In the genomic region with DNA sequence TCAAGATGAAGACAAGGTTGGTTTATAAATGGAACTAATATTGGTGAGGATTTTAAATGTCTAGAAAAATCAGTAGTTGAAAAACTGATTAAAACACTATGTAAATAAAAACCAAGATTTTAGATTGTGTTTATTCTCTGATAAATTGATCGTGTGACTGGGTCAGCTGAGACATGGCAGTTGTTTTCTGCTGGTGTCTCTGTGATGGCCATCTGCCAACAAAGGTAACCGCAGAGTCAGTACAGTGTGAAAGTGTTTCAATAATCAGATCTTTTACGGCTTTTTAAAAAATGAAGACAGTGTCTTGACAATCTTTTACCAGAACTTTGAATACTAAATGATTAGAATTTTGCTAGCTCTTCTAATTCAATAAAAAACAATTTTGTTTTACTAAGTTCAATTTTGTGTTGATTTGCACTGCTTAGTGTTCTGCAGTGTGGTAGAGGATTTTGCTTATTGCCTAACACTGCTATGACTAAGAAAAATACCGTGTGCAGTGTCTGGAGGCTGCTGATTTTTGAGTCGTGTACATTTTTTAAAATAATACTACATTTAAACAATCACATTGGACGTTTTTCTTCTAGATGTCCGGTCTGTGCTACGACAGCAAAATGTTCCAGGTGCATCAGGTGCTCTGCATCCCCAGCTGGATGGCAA, we compare ENCODE assay signal across 9 cellular contexts. TPM values are rescaled to one million over a fixed set of nuclear protein-coding genes. Genes with fewer than 3 reads are reported as not detected.
DNase-seq lines count a peak whose midpoint lies in the region; ATAC-seq and TF ChIP-seq lines count a peak whose summit lies in the region.
"Had no signal": no experiment of that assay in that cellular context is flagged by ENCODE, and none has a peak within 500 bp of the region (broad histone marks: within the 10 kb centered on the region; RNA-seq: fewer than 3 reads in every experiment).

No MANE protein-coding gene starts in this region.

- no peak for TF ChIP-seq CTCF in RWPE2 (IDR thresholded peaks at IDR 0.05; ENCODE audit: poor library complexity, severe bottlenecking)
- no peak for TF ChIP-seq CTCF in astrocyte of the spinal cord (IDR thresholded peaks at IDR 0.05; ENCODE audit: low read depth, low read length)

- H3K36me3 ChIP-seq in RWPE2 (ENCODE audit: low read depth): peaks cover 15% of the 10 kb centered on the region

- peaks cover 29% of the 10 kb centered on the region for H3K36me3 Mint-ChIP-seq in natural killer cell treated with Interleukin-12 subunit alpha and Interleukin-12 subunit beta and Interleukin-15 and Interleukin-18, amount 100 ng/mL, for 72 hours

- H3K9me3 Mint-ChIP-seq in natural killer cell treated with Interleukin-12 subunit alpha and Interleukin-12 subunit beta and Interleukin-15 and Interleukin-18, amount 100 ng/mL, for 72 hours: no peaks in the 10 kb centered on the region

- peak overlapping the region in 1 of 2 donors; percentile 45 for H3K27ac Mint-ChIP-seq in natural killer cell treated with Interleukin-12 subunit alpha and Interleukin-12 subunit beta and Interleukin-15 and Interleukin-18, amount 100 ng/mL, for 72 hours

- peaks cover 5 to 6% of the 10 kb centered on the region in 2 donors for H3K27me3 Mint-ChIP-seq in natural killer cell treated with Interleukin-12 subunit alpha and Interleukin-12 subunit beta and Interleukin-15 and Interleukin-18, amount 100 ng/mL, for 72 hours

- peaks cover 36 to 48% of the 10 kb centered on the region in 2 donors for H3K4me1 Mint-ChIP-seq in natural killer cell treated with Interleukin-12 subunit alpha and Interleukin-12 subunit beta and Interleukin-15 and Interleukin-18, amount 100 ng/mL, for 72 hours (ENCODE audit: low read depth in 2 of 2)

- H3K4me3 Mint-ChIP-seq in natural killer cell treated with Interleukin-12 subunit alpha and Interleukin-12 subunit beta and Interleukin-15 and Interleukin-18, amount 100 ng/mL, for 72 hours: peak overlapping the region; percentile 69

- no peak overlapping the region for H3K27ac ChIP-seq in RWPE2 (ENCODE audit: poor library complexity, severe bottlenecking)

- no peaks in the 10 kb centered on the region for H3K27me3 ChIP-seq in RWPE2 (ENCODE audit: insufficient read depth, poor library complexity, severe bottlenecking)
- H3K27me3 ChIP-seq: Peyer's patch had no signal

- peak; percentile 93 for ATAC-seq in RWPE2 (ENCODE audit: low read depth)
- ATAC-seq in natural killer cell treated with Interleukin-12 subunit alpha and Interleukin-12 subunit beta and Interleukin-15 and Interleukin-18, amount 100 ng/mL, for 72 hours: peak; percentile 88

- no peak overlapping the region for H3K4me3 ChIP-seq in RWPE2 (ENCODE audit: severe bottlenecking)
- no peak overlapping the region for H3K4me3 ChIP-seq in astrocyte of the spinal cord (ENCODE audit: low read depth, low read length)
- H3K4me3 ChIP-seq: Peyer's patch had no signal

- no peaks in the 10 kb centered on the region for H3K9me3 ChIP-seq in RWPE2 (ENCODE audit: severe bottlenecking)
- H3K9me3 ChIP-seq: Peyer's patch had no signal

- H3K4me1 ChIP-seq in RWPE2 (ENCODE audit: insufficient read depth, poor library complexity, severe bottlenecking): peaks cover 9% of the 10 kb centered on the region

- in situ Hi-C loops in astrocyte of the spinal cord (cut with HindIII; ENCODE audit: low sequenced_read_pairs): no loop called here

- DNase-seq in HCEC 1CT (peak; percentile 47), RWPE2 (ENCODE audit: low spot score) (no peak), astrocyte of the spinal cord (ENCODE audit: low read depth, low spot score) (peak; percentile 21), COLO668 (lab: John Stamatoyannopoulos, UW; ENCODE audit: unreplicated experiment) (no peak), LoVo (ENCODE audit: low spot score) (no peak), ecto neural progenitor cell (ENCODE audit: low spot score) (no peak)
- no peak for DNase-seq in natural killer cell treated with Interleukin-12 subunit alpha and Interleukin-12 subunit beta and Interleukin-15 and Interleukin-18, amount 100 ng/mL, for 72 hours (ENCODE audit: low spot score)
- DNase-seq: Karpas-422 had no signal

RNA-seq across cellular contexts. Expression of gene GPR183, which starts 32.7 kb away (rescaled TPM):
- total RNA-seq in natural killer cell treated with Interleukin-12 subunit alpha and Interleukin-12 subunit beta and Interleukin-15 and Interleukin-18, amount 100 ng/mL, for 72 hours: 10 to 100 TPM in 1 of 2 donors, 1 to 10 TPM in 1; 5.4 to 10.2 TPM

Comparison
In these comparisons a context has a peak if more than half of its experiments do, and no peak if none do; other contexts are left out.
1. DNase-seq: peak in HCEC 1CT (single experiment) and astrocyte of the spinal cord (single experiment); none in RWPE2 (single experiment), natural killer cell treated with Interleukin-12 subunit alpha and Interleukin-12 subunit beta and Interleukin-15 and Interleukin-18, amount 100 ng/mL, for 72 hours (single experiment), COLO668 (single experiment), LoVo (single experiment) and ecto neural progenitor cell (single experiment).